18 cellular contexts compared by ENCODE assay signal in the genomic region with DNA sequence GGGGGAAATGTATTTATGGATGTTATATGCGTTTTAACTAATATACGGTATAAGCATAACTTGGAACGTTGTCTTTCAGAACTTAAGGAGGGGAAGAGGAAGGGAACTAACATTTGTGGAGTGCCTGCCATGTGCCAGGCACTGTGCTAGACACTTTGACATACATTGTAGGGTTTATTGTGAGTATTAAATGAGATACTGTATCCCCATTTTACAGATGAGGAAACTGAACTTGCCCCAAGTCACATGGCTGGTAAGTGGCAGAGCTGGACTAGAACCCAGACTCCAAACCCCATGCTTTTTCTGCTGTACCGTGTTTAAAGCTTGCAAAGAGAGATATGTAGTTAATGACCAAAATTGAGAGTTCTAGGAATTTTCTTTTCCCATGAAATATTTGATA.
A peak's percentile ranks its signal among the peaks of the same experiment; 100 is the strongest.
DNase-seq lines count a peak whose midpoint lies in the region; ATAC-seq, FAIRE-seq and TF ChIP-seq lines count a peak whose summit lies in the region.
"Had no signal": no experiment of that assay in that cellular context is flagged by ENCODE, and none has a peak within 500 bp of the region (broad histone marks: within the 10 kb centered on the region; RNA-seq: fewer than 3 reads in every experiment).

No MANE protein-coding gene starts in this region.

- peak; percentile 70 for FAIRE-seq in GM12891 (lab: Jason Lieb, UNC)

- peak overlapping the region; percentile 42 to 74 for H3K4me3 Mint-ChIP-seq in activated T-cell treated with anti-CD3 and anti-CD28 coated beads, Interleukin-2, amount 50 U/mL, for 72 hours
- H3K4me3 Mint-ChIP-seq in activated T-cell treated with anti-CD3 and anti-CD28 coated beads, Interleukin-2, amount 50 U/mL, for 24 hours = no peak overlapping the region
- H3K4me3 Mint-ChIP-seq in activated CD4-positive, alpha-beta memory T cell treated with anti-CD3 and anti-CD28 coated beads for 36 hours = no peak overlapping the region
- H3K4me3 Mint-ChIP-seq in activated naive CD8-positive, alpha-beta T cell treated with anti-CD3 and anti-CD28 coated beads, Interleukin-2, amount 50 U/mL, for 24 hours = no peak overlapping the region
- H3K4me3 Mint-ChIP-seq: CD14-positive monocyte, HFFc6 had no signal

- no peaks in the 10 kb centered on the region for H3K9me3 Mint-ChIP-seq in activated T-cell treated with anti-CD3 and anti-CD28 coated beads, Interleukin-2, amount 50 U/mL, for 72 hours
- H3K9me3 Mint-ChIP-seq in activated T-cell treated with anti-CD3 and anti-CD28 coated beads, Interleukin-2, amount 50 U/mL, for 24 hours = no peaks in the 10 kb centered on the region
- H3K9me3 Mint-ChIP-seq in activated CD4-positive, alpha-beta memory T cell treated with anti-CD3 and anti-CD28 coated beads for 36 hours = no peaks in the 10 kb centered on the region
- no peaks in the 10 kb centered on the region for H3K9me3 Mint-ChIP-seq in activated naive CD8-positive, alpha-beta T cell treated with anti-CD3 and anti-CD28 coated beads, Interleukin-2, amount 50 U/mL, for 24 hours
- H3K9me3 Mint-ChIP-seq: HFFc6 had no signal

- POLR2A ChIA-PET in activated CD4-positive, alpha-beta memory T cell treated with anti-CD3 and anti-CD28 coated beads for 36 hours (lab: Charles Lee) = interaction anchor here (0.6 to 1.5 kb wide), 4 partner anchors 14 to 420 kb away, joined by 3 to 4 read pairs (median 4); a partner anchor contains a TSS

- intact Hi-C loops in activated CD4-positive, alpha-beta memory T cell treated with anti-CD3 and anti-CD28 coated beads for 36 hours (cut with micrococcal nuclease) = no loop called here

- peaks cover 11 to 25% of the 10 kb centered on the region in 2 donors for H3K36me3 Mint-ChIP-seq in activated T-cell treated with anti-CD3 and anti-CD28 coated beads, Interleukin-2, amount 50 U/mL, for 72 hours (ENCODE audit: insufficient read depth in 2 of 2)
- H3K36me3 Mint-ChIP-seq in activated T-cell treated with anti-CD3 and anti-CD28 coated beads, Interleukin-2, amount 50 U/mL, for 24 hours (ENCODE audit: low read depth) = peaks cover 56% of the 10 kb centered on the region
- H3K36me3 Mint-ChIP-seq in activated CD4-positive, alpha-beta memory T cell treated with anti-CD3 and anti-CD28 coated beads for 36 hours = peaks cover 27% of the 10 kb centered on the region
- peaks cover 33% of the 10 kb centered on the region for H3K36me3 Mint-ChIP-seq in activated naive CD8-positive, alpha-beta T cell treated with anti-CD3 and anti-CD28 coated beads, Interleukin-2, amount 50 U/mL, for 24 hours (ENCODE audit: low read depth)
- H3K36me3 Mint-ChIP-seq: CD14-positive monocyte had no signal

- no peak for DNase-seq in activated T-cell treated with anti-CD3 and anti-CD28 coated beads, Interleukin-2, amount 50 U/mL, for 72 hours
- no peak for DNase-seq in activated T-cell treated with anti-CD3 and anti-CD28 coated beads, Interleukin-2, amount 50 U/mL, for 24 hours
- DNase-seq in GM12891 (ENCODE audit: insufficient read length, low spot score) = no peak
- DNase-seq in activated CD4-positive, alpha-beta memory T cell treated with anti-CD3 and anti-CD28 coated beads for 36 hours = no peak
- DNase-seq in activated naive CD8-positive, alpha-beta T cell treated with anti-CD3 and anti-CD28 coated beads, Interleukin-2, amount 50 U/mL, for 24 hours = no peak
- no peak for DNase-seq in activated effector memory CD4-positive, alpha-beta T cell treated with Interleukin-2 at 50 U/mL for 16 hours
- no peak for DNase-seq in NCI-H446 (lab: John Stamatoyannopoulos, UW)
- DNase-seq: ACHN, AML-193, COR-L47, DMS153, HFFc6, Karpas-422, MG63, NCI-H1092 treated with DMSO at 0.1 percent for 48 hours, NCI-H1694, NCI-H524 had no signal

- H3K27me3 Mint-ChIP-seq in activated T-cell treated with anti-CD3 and anti-CD28 coated beads, Interleukin-2, amount 50 U/mL, for 72 hours (ENCODE audit: low read depth) = no peaks in the 10 kb centered on the region
- H3K27me3 Mint-ChIP-seq in activated T-cell treated with anti-CD3 and anti-CD28 coated beads, Interleukin-2, amount 50 U/mL, for 24 hours = no peaks in the 10 kb centered on the region
- no peaks in the 10 kb centered on the region for H3K27me3 Mint-ChIP-seq in activated CD4-positive, alpha-beta memory T cell treated with anti-CD3 and anti-CD28 coated beads for 36 hours
- no peaks in the 10 kb centered on the region for H3K27me3 Mint-ChIP-seq in activated naive CD8-positive, alpha-beta T cell treated with anti-CD3 and anti-CD28 coated beads, Interleukin-2, amount 50 U/mL, for 24 hours

- ATAC-seq in activated T-cell treated with anti-CD3 and anti-CD28 coated beads, Interleukin-2, amount 50 U/mL, for 72 hours (replicated peaks in 1 of 2) = no peak
- ATAC-seq in activated naive CD8-positive, alpha-beta T cell treated with anti-CD3 and anti-CD28 coated beads, Interleukin-2, amount 50 U/mL, for 24 hours = no peak

- TF ChIP-seq POLR2A in GM12891 (IDR thresholded peaks at IDR 0.05; ENCODE audit: low read depth, low read length) = no peak

- H3K27ac Mint-ChIP-seq in activated T-cell treated with anti-CD3 and anti-CD28 coated beads, Interleukin-2, amount 50 U/mL, for 72 hours = peak overlapping the region; percentile 18
- no peak overlapping the region for H3K27ac Mint-ChIP-seq in activated T-cell treated with anti-CD3 and anti-CD28 coated beads, Interleukin-2, amount 50 U/mL, for 24 hours
- peak overlapping the region; percentile 31 for H3K27ac Mint-ChIP-seq in activated CD4-positive, alpha-beta memory T cell treated with anti-CD3 and anti-CD28 coated beads for 36 hours
- H3K27ac Mint-ChIP-seq in activated naive CD8-positive, alpha-beta T cell treated with anti-CD3 and anti-CD28 coated beads, Interleukin-2, amount 50 U/mL, for 24 hours = peak overlapping the region; percentile 43
- H3K27ac Mint-ChIP-seq: HFFc6 had no signal

- CTCF ChIA-PET in activated CD4-positive, alpha-beta memory T cell treated with anti-CD3 and anti-CD28 coated beads for 36 hours (lab: Charles Lee) = interaction anchor here (0.8 to 2.2 kb wide), 4 partner anchors 16 to 82 kb away, joined by 3 to 7 read pairs (median 4); no protein-coding TSS in a partner anchor

- peaks cover 64% of the 10 kb centered on the region for H3K4me1 Mint-ChIP-seq in activated T-cell treated with anti-CD3 and anti-CD28 coated beads, Interleukin-2, amount 50 U/mL, for 72 hours (ENCODE audit: low read depth)
- peaks cover 45% of the 10 kb centered on the region for H3K4me1 Mint-ChIP-seq in activated T-cell treated with anti-CD3 and anti-CD28 coated beads, Interleukin-2, amount 50 U/mL, for 24 hours (ENCODE audit: low read depth)
- H3K4me1 Mint-ChIP-seq in activated CD4-positive, alpha-beta memory T cell treated with anti-CD3 and anti-CD28 coated beads for 36 hours (ENCODE audit: low read depth) = peaks cover 33% of the 10 kb centered on the region
- H3K4me1 Mint-ChIP-seq in activated naive CD8-positive, alpha-beta T cell treated with anti-CD3 and anti-CD28 coated beads, Interleukin-2, amount 50 U/mL, for 24 hours = peaks cover 50% of the 10 kb centered on the region
- H3K4me1 Mint-ChIP-seq: CD14-positive monocyte had no signal

TF ChIP-seq in GM12891, 5 proteins besides CTCF, POLR2A, EP300 and RAD21:
- no peak for TF ChIP-seq SPI1 (IDR thresholded peaks at IDR 0.05; ENCODE audit: low read depth, low read length)
- TF ChIP-seq PAX5 (IDR thresholded peaks at IDR 0.05; ENCODE audit: insufficient read depth, low read length, severe bottlenecking) = no peak
- no peak for TF ChIP-seq TAF1 (IDR thresholded peaks at IDR 0.05; ENCODE audit: low read depth, low read length)
- TF ChIP-seq POLR2AphosphoS5 (IDR thresholded peaks at IDR 0.05; ENCODE audit: low read depth, low read length) = no peak
- no peak for TF ChIP-seq POU2F2 (IDR thresholded peaks at IDR 0.05; ENCODE audit: low read depth, low read length)

Comparison
In these comparisons a context has a peak if more than half of its experiments do, and no peak if none do; other contexts are left out.
1. H3K4me3 Mint-ChIP-seq: peak in activated T-cell treated with anti-CD3 and anti-CD28 coated beads, Interleukin-2, amount 50 U/mL, for 72 hours (2 of 2); none in activated T-cell treated with anti-CD3 and anti-CD28 coated beads, Interleukin-2, amount 50 U/mL, for 24 hours (single experiment), activated CD4-positive, alpha-beta memory T cell treated with anti-CD3 and anti-CD28 coated beads for 36 hours (single experiment) and activated naive CD8-positive, alpha-beta T cell treated with anti-CD3 and anti-CD28 coated beads, Interleukin-2, amount 50 U/mL, for 24 hours (single experiment).